Comparison of ENCODE assay signal across 16 cellular contexts in the genomic region with DNA sequence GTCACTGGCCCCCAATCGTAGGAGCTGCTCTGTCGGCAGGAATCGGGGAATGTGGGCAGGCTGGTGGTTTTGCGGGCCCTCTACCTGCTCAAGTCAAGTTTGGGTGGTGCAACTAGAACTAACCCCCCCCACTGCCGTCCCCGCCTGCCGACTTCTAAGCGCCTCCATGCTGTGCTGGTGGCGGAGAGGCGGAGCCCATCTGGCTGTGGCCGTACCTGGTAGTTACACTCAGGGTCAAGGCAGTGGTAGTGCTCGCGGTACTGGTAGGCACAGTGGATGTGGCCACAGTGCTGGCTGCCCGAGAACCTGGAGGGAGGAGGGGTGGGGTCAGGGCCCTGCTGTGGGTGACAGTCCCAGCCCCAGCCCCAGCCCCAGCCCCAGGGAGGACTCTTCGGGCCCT.
"Had no signal": no experiment of that assay in that cellular context is flagged by ENCODE, and none has a peak within 500 bp of the region (broad histone marks: within the 10 kb centered on the region; RNA-seq: fewer than 3 reads in every experiment).

No MANE protein-coding gene starts in this region.

- ATAC-seq: foreskin keratinocyte; left colon; naive thymus-derived CD4-positive, alpha-beta T cell; psoas muscle had no signal

- H3K9me3 Mint-ChIP-seq: dendritic cell treated with granulocyte-macrophage colony-stimulating factor and Interleukin-4, amounts not matched to agents 40 ng/mL and 50 ng/mL, for 4 days; naive thymus-derived CD4-positive, alpha-beta T cell; nephron progenitor cell had no signal

- H3K27ac Mint-ChIP-seq: dendritic cell treated with granulocyte-macrophage colony-stimulating factor and Interleukin-4, amounts not matched to agents 40 ng/mL and 50 ng/mL, for 4 days; naive thymus-derived CD4-positive, alpha-beta T cell; nephron progenitor cell had no signal

- H3K27ac ChIP-seq: foreskin keratinocyte, hepatocyte, neutrophil, psoas muscle, tibial artery, upper lobe of right lung had no signal

- DNase-seq: cerebellar nuclear complex; foreskin keratinocyte; head of caudate nucleus; left colon; mesendoderm; naive thymus-derived CD4-positive, alpha-beta T cell; nephron progenitor cell; psoas muscle; small intestine; stimulated activated CD4-positive, alpha-beta T cell treated with anti-CD3 and anti-CD28 coated beads, Interleukin-12 subunit alpha, Interleukin-12 subunit beta, amount 100 ng/mL, for 4 hours; stimulated activated naive CD4-positive, alpha-beta T cell treated with Interleukin-2 at 50 U/mL for 16 hours; tibial artery; upper lobe of right lung had no signal

- H3K27me3 Mint-ChIP-seq: dendritic cell treated with granulocyte-macrophage colony-stimulating factor and Interleukin-4, amounts not matched to agents 40 ng/mL and 50 ng/mL, for 4 days; naive thymus-derived CD4-positive, alpha-beta T cell had no signal

- H3K9me3 ChIP-seq: neutrophil, psoas muscle, tibial artery, upper lobe of right lung had no signal

- H3K4me1 ChIP-seq: foreskin keratinocyte, psoas muscle had no signal

- H3K4me1 Mint-ChIP-seq: naive thymus-derived CD4-positive, alpha-beta T cell had no signal

- H3K27me3 ChIP-seq: foreskin keratinocyte, hepatocyte, tibial artery, upper lobe of right lung had no signal

- H3K4me3 Mint-ChIP-seq: dendritic cell treated with granulocyte-macrophage colony-stimulating factor and Interleukin-4, amounts not matched to agents 40 ng/mL and 50 ng/mL, for 4 days; naive thymus-derived CD4-positive, alpha-beta T cell; nephron progenitor cell had no signal

- H3K4me3 ChIP-seq: hepatocyte, psoas muscle, tibial artery, upper lobe of right lung had no signal
